Comparison of ENCODE assay signal across 24 cellular contexts in genomic region chr1:6512908-6513280, GRCh38. TPM values are rescaled to one million over a fixed set of nuclear protein-coding genes. Genes with fewer than 3 reads are reported as not detected.
"Had no signal": no experiment of that assay in that cellular context is flagged by ENCODE, and none has a peak within 500 bp of the region (broad histone marks: within the 10 kb centered on the region; RNA-seq: fewer than 3 reads in every experiment).

No MANE protein-coding gene starts in this region.

- H3K4me1 ChIP-seq: thyroid gland had no signal

- H3K27me3 ChIP-seq: heart right ventricle, thyroid gland had no signal

- H3K36me3 ChIP-seq: heart right ventricle, thyroid gland had no signal

- H3K27me3 Mint-ChIP-seq: activated CD4-positive, alpha-beta memory T cell treated with anti-CD3 and anti-CD28 coated beads, Interleukin-2, amount 10 ng/mL, durations not matched to agents 7 days and 5 days; activated CD4-positive, alpha-beta T cell treated with anti-CD3 and anti-CD28 coated beads, Interleukin-2, amount 10 ng/mL, durations not matched to agents 24 days and 14 days; brain; natural killer cell treated with Interleukin-12 subunit alpha and Interleukin-12 subunit beta and Interleukin-15 and Interleukin-18, amount 100 ng/mL, for 72 hours had no signal

- H3K9me3 Mint-ChIP-seq: activated CD4-positive, alpha-beta memory T cell treated with anti-CD3 and anti-CD28 coated beads, Interleukin-2, amount 10 ng/mL, durations not matched to agents 7 days and 5 days; activated CD4-positive, alpha-beta T cell treated with anti-CD3 and anti-CD28 coated beads, Interleukin-2, amount 10 ng/mL, durations not matched to agents 24 days and 14 days; activated naive CD4-positive, alpha-beta T cell treated with anti-CD3 and anti-CD28 coated beads, Interleukin-2, amount 50 U/mL, for 72 hours; activated T-helper 1 cell treated with anti-CD3 and anti-CD28 coated beads, Interleukin-12 subunit alpha, Interleukin-12 subunit beta, Interleukin-2, Interleukin-4 antibody, amounts not matched to agents 30 ng/mL and 10 ng/mL and 1 ng/mL, durations not matched to agents 14 hours and 24 hours and 36 hours; brain; dendritic cell treated with granulocyte-macrophage colony-stimulating factor and Interleukin-4, amounts not matched to agents 40 ng/mL and 50 ng/mL, for 4 days; natural killer cell treated with Interleukin-12 subunit alpha and Interleukin-12 subunit beta and Interleukin-15 and Interleukin-18, amount 100 ng/mL, for 72 hours; stimulated activated memory B cell treated with anti-CD40 and anti-IgM and Interleukin-4, amounts not matched to agents 10 μg/mL and 1 μg/mL and 100 μg/mL, for 72 hours had no signal

- H3K4me3 Mint-ChIP-seq: activated CD4-positive, alpha-beta memory T cell treated with anti-CD3 and anti-CD28 coated beads, Interleukin-2, amount 10 ng/mL, durations not matched to agents 7 days and 5 days; activated CD4-positive, alpha-beta T cell treated with anti-CD3 and anti-CD28 coated beads, Interleukin-2, amount 10 ng/mL, durations not matched to agents 24 days and 14 days; activated T-helper 1 cell treated with anti-CD3 and anti-CD28 coated beads, Interleukin-12 subunit alpha, Interleukin-12 subunit beta, Interleukin-2, Interleukin-4 antibody, amounts not matched to agents 30 ng/mL and 10 ng/mL and 1 ng/mL, durations not matched to agents 14 hours and 24 hours and 36 hours; brain; dendritic cell treated with granulocyte-macrophage colony-stimulating factor and Interleukin-4, amounts not matched to agents 40 ng/mL and 50 ng/mL, for 4 days; natural killer cell treated with Interleukin-12 subunit alpha and Interleukin-12 subunit beta and Interleukin-15 and Interleukin-18, amount 100 ng/mL, for 72 hours; stimulated activated memory B cell treated with anti-CD40 and anti-IgM and Interleukin-4, amounts not matched to agents 10 μg/mL and 1 μg/mL and 100 μg/mL, for 72 hours had no signal

- H3K4me1 Mint-ChIP-seq: activated CD4-positive, alpha-beta memory T cell treated with anti-CD3 and anti-CD28 coated beads, Interleukin-2, amount 10 ng/mL, durations not matched to agents 7 days and 5 days; activated CD4-positive, alpha-beta T cell treated with anti-CD3 and anti-CD28 coated beads, Interleukin-2, amount 10 ng/mL, durations not matched to agents 24 days and 14 days had no signal

- H3K36me3 Mint-ChIP-seq: activated naive CD4-positive, alpha-beta T cell treated with anti-CD3 and anti-CD28 coated beads, Interleukin-2, amount 50 U/mL, for 72 hours; brain; natural killer cell treated with Interleukin-12 subunit alpha and Interleukin-12 subunit beta and Interleukin-15 and Interleukin-18, amount 100 ng/mL, for 72 hours; stimulated activated memory B cell treated with anti-CD40 and anti-IgM and Interleukin-4, amounts not matched to agents 10 μg/mL and 1 μg/mL and 100 μg/mL, for 72 hours had no signal

- H3K4me3 ChIP-seq: heart right ventricle, lung, smooth muscle cell, thyroid gland had no signal

- H3K4me2 ChIP-seq: smooth muscle cell had no signal

- H3K27ac Mint-ChIP-seq: activated CD4-positive, alpha-beta memory T cell treated with anti-CD3 and anti-CD28 coated beads, Interleukin-2, amount 10 ng/mL, durations not matched to agents 7 days and 5 days; activated CD4-positive, alpha-beta T cell treated with anti-CD3 and anti-CD28 coated beads, Interleukin-2, amount 10 ng/mL, durations not matched to agents 24 days and 14 days; activated naive CD4-positive, alpha-beta T cell treated with anti-CD3 and anti-CD28 coated beads, Interleukin-2, amount 50 U/mL, for 72 hours; activated T-helper 1 cell treated with anti-CD3 and anti-CD28 coated beads, Interleukin-12 subunit alpha, Interleukin-12 subunit beta, Interleukin-2, Interleukin-4 antibody, amounts not matched to agents 30 ng/mL and 10 ng/mL and 1 ng/mL, durations not matched to agents 14 hours and 24 hours and 36 hours; dendritic cell treated with granulocyte-macrophage colony-stimulating factor and Interleukin-4, amounts not matched to agents 40 ng/mL and 50 ng/mL, for 4 days; natural killer cell treated with Interleukin-12 subunit alpha and Interleukin-12 subunit beta and Interleukin-15 and Interleukin-18, amount 100 ng/mL, for 72 hours; stimulated activated memory B cell treated with anti-CD40 and anti-IgM and Interleukin-4, amounts not matched to agents 10 μg/mL and 1 μg/mL and 100 μg/mL, for 72 hours had no signal

- H3K9me3 ChIP-seq: heart right ventricle, thyroid gland had no signal

- DNase-seq: activated CD4-positive, alpha-beta memory T cell treated with anti-CD3 and anti-CD28 coated beads, Interleukin-2, amount 10 ng/mL, durations not matched to agents 7 days and 5 days; activated CD4-positive, alpha-beta T cell treated with anti-CD3 and anti-CD28 coated beads, Interleukin-2, amount 10 ng/mL, durations not matched to agents 24 days and 14 days; activated gamma-delta T cell; activated T-cell treated with anti-CD3 and anti-CD28 coated beads for 4 hours; aorta; effector CD4-positive, alpha-beta T cell; erythroblast; foreskin fibroblast; heart right ventricle; midbrain; stimulated activated CD4-positive, alpha-beta T cell treated with anti-CD3 and anti-CD28 coated beads, Interleukin-15, amount 100 ng/mL, for 24 hours; thyroid gland had no signal

- H3K27ac ChIP-seq: thyroid gland had no signal

RNA-seq across cellular contexts. Expression of gene TAS1R1, which starts 42.2 kb away (rescaled TPM):
- total RNA-seq: activated CD4-positive, alpha-beta T cell treated with anti-CD3 and anti-CD28 coated beads, Interleukin-2, amount 10 ng/mL, durations not matched to agents 24 days and 14 days; activated naive CD4-positive, alpha-beta T cell treated with anti-CD3 and anti-CD28 coated beads, Interleukin-2, amount 50 U/mL, for 72 hours; activated T-helper 1 cell treated with anti-CD3 and anti-CD28 coated beads, Interleukin-12 subunit alpha, Interleukin-12 subunit beta, Interleukin-2, Interleukin-4 antibody, amounts not matched to agents 30 ng/mL and 10 ng/mL and 1 ng/mL, durations not matched to agents 14 hours and 24 hours and 36 hours; aorta; heart right ventricle; natural killer cell treated with Interleukin-12 subunit alpha and Interleukin-12 subunit beta and Interleukin-15 and Interleukin-18, amount 100 ng/mL, for 72 hours; sciatic nerve; smooth muscle cell; T-helper 2 cell treated with Interferon-gamma antibody and Interleukin-4, amounts not matched to agents 100 ng/mL and 5 ng/mL, for 36 hours; thyroid gland; urinary bladder had no signal
- polyA plus RNA-seq: heart right ventricle, keratinocyte had no signal
